Comparison of ENCODE assay signal across 1 cellular context in the genomic region with DNA sequence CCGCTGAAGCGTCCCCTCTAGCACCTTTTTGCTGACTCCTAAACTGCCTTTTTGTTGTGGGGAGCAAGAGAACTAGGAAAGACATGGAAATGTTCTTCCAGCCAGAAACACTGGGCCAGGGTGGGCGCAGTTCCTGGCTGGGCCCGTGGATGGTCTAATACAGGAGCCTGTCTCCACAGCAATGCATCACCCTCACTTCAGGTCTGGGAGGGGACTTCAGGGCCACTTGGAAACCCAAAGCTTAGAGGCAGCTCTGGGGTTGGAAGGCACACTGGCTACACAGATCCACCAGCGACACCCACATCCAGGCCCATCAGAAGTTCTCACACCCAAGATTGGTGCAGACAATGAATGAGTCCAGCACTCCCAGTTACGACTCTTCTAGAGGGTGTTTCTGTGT.
TF ChIP-seq lines count a peak whose summit lies in the region.

No MANE protein-coding gene starts in this region.

TF ChIP-seq in SK-N-SH, 30 proteins besides CTCF, POLR2A, EP300 and RAD21 (continued from another document):
- TF ChIP-seq, protein P1, sequence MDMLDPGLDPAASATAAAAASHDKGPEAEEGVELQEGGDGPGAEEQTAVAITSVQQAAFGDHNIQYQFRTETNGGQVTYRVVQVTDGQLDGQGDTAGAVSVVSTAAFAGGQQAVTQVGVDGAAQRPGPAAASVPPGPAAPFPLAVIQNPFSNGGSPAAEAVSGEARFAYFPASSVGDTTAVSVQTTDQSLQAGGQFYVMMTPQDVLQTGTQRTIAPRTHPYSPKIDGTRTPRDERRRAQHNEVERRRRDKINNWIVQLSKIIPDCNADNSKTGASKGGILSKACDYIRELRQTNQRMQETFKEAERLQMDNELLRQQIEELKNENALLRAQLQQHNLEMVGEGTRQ (IDR thresholded peaks at IDR 0.05; ENCODE audit: borderline replicate concordance, low read depth, low read length): no peak
- TF ChIP-seq, protein P2, sequence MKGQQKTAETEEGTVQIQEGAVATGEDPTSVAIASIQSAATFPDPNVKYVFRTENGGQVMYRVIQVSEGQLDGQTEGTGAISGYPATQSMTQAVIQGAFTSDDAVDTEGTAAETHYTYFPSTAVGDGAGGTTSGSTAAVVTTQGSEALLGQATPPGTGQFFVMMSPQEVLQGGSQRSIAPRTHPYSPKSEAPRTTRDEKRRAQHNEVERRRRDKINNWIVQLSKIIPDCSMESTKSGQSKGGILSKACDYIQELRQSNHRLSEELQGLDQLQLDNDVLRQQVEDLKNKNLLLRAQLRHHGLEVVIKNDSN (IDR thresholded peaks at IDR 0.05; ENCODE audit: borderline replicate concordance, low read depth): no peak
- no peak for TF ChIP-seq RCOR1 (IDR thresholded peaks at IDR 0.05; ENCODE audit: low read length)
- no peak for TF ChIP-seq RXRA (IDR thresholded peaks at IDR 0.05; ENCODE audit: borderline replicate concordance, low read depth)
- no peak for TF ChIP-seq CHD2 (IDR thresholded peaks at IDR 0.05; ENCODE audit: low read length, partially characterized antibody)
- no peak for TF ChIP-seq YY1 (IDR thresholded peaks at IDR 0.05; ENCODE audit: low read depth)
- TF ChIP-seq RFX5 (IDR thresholded peaks at IDR 0.05; ENCODE audit: low read length): no peak
- TF ChIP-seq, protein P3, sequence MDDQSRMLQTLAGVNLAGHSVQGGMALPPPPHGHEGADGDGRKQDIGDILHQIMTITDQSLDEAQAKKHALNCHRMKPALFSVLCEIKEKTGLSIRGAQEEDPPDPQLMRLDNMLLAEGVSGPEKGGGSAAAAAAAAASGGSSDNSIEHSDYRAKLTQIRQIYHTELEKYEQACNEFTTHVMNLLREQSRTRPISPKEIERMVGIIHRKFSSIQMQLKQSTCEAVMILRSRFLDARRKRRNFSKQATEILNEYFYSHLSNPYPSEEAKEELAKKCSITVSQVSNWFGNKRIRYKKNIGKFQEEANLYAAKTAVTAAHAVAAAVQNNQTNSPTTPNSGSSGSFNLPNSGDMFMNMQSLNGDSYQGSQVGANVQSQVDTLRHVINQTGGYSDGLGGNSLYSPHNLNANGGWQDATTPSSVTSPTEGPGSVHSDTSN (IDR thresholded peaks at IDR 0.05): no peak
